In the genomic region with DNA sequence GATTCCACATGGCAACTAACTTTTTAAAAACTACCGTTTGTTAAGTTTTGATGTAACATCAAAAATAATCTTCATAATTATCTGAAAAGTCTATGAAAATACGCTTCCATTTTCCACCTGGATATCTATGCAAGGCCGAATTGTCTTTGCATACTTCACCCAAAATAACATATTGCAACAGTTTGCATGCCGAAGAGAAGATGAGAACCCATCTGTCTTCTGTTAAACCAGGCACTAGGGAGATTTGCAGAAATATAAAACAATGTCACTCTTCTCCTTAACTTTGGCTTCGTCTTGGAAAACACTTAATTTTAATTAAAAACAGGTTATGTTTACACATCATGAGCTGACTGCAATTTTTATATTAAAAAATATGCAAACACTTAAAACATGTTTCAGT, we compare ENCODE assay signal across 35 cellular contexts.
"Had no signal": no experiment of that assay in that cellular context is flagged by ENCODE, and none has a peak within 500 bp of the region (broad histone marks: within the 10 kb centered on the region; RNA-seq: fewer than 3 reads in every experiment).

No MANE protein-coding gene starts in this region.

- H3K9me3 Mint-ChIP-seq: activated CD4-positive, alpha-beta memory T cell treated with anti-CD3 and anti-CD28 coated beads, Interleukin-2, amount 10 ng/mL, durations not matched to agents 7 days and 5 days; activated naive CD4-positive, alpha-beta T cell treated with anti-CD3 and anti-CD28 coated beads, Interleukin-2, amount 50 U/mL, for 24 hours; activated naive CD8-positive, alpha-beta T cell treated with anti-CD3 and anti-CD28 coated beads, Interleukin-2, amount 10 ng/mL, durations not matched to agents 7 days and 5 days; activated T-cell treated with anti-CD3 and anti-CD28 coated beads, Interleukin-2, amount 50 U/mL, for 72 hours; activated T-helper 17 cell treated with anti-CD3 and anti-CD28 coated beads, Interleukin-2, amount 50 U/mL, for 72 hours; central memory CD8-positive, alpha-beta T cell had no signal

- H2AFZ ChIP-seq: PC-9 had no signal

- H3K9me3 ChIP-seq: ascending aorta, MG63 had no signal

- H3K4me1 Mint-ChIP-seq: activated naive CD4-positive, alpha-beta T cell treated with anti-CD3 and anti-CD28 coated beads, Interleukin-2, amount 50 U/mL, for 24 hours had no signal

- H3K27ac ChIP-seq: ascending aorta, cardiac muscle cell, PC-9, RWPE1, WERI-Rb-1 had no signal

- ATAC-seq: activated CD8-positive, alpha-beta memory T cell treated with anti-CD3 and anti-CD28 coated beads, Interleukin-2, amount 10 ng/mL, durations not matched to agents 7 days and 5 days; activated T-cell treated with anti-CD3 and anti-CD28 coated beads, Interleukin-2, amount 50 U/mL, for 72 hours; activated T-helper 17 cell treated with anti-CD3 and anti-CD28 coated beads, Interleukin-2, amount 50 U/mL, for 72 hours; Right ventricle myocardium inferior had no signal

- H3K36me3 ChIP-seq: ascending aorta, cardiac muscle cell, MG63, WERI-Rb-1 had no signal

- H3K4me2 ChIP-seq: PC-9 had no signal

- FAIRE-seq: RCC 7860 had no signal

- DNase-seq: activated CD4-positive, alpha-beta memory T cell treated with anti-CD3 and anti-CD28 coated beads, Interleukin-2, amount 10 ng/mL, durations not matched to agents 7 days and 5 days; activated CD4-positive, alpha-beta T cell treated with anti-CD3 and anti-CD28 coated beads for 1 hour; activated CD4-positive, alpha-beta T cell treated with anti-CD3 and anti-CD28 coated beads for 48 hours; activated CD4-positive, CD25-positive, alpha-beta regulatory T cell; activated CD8-positive, alpha-beta memory T cell treated with anti-CD3 and anti-CD28 coated beads for 24 hours; activated CD8-positive, alpha-beta memory T cell treated with anti-CD3 and anti-CD28 coated beads, Interleukin-2, amount 10 ng/mL, durations not matched to agents 7 days and 5 days; activated CD8-positive, alpha-beta memory T cell treated with anti-CD3 and anti-CD28 coated beads, Interleukin-2, amount 50 U/mL, for 48 hours; activated naive CD4-positive, alpha-beta T cell treated with Interleukin-2 at 50 U/mL for 16 hours; activated naive CD8-positive, alpha-beta T cell treated with anti-CD3 and anti-CD28 coated beads, Interleukin-2, amount 10 ng/mL, durations not matched to agents 7 days and 5 days; activated T-cell treated with anti-CD3 and anti-CD28 coated beads, Interleukin-2, amount 50 U/mL, for 72 hours; amygdala; Kasumi-1; KBM-7; NCI-H1048; NCI-H1417; NCI-H187 treated with DMSO at 0.1 percent for 48 hours; NCI-H2081; NCI-H2171 treated with DMSO at 0.1 percent for 48 hours; NCI-H2227 treated with DMSO at 0.1 percent for 48 hours; NCI-H524; NCI-H69; NCI-H82; PC-9; SIG-M5; T1000; WERI-Rb-1 had no signal

- H3K27me3 ChIP-seq: ascending aorta, cardiac muscle cell had no signal

- H3K4me3 ChIP-seq: ascending aorta, cardiac muscle cell, MG63, PC-9 had no signal

- H3K4me3 Mint-ChIP-seq: activated CD4-positive, alpha-beta memory T cell treated with anti-CD3 and anti-CD28 coated beads, Interleukin-2, amount 10 ng/mL, durations not matched to agents 7 days and 5 days; activated CD8-positive, alpha-beta memory T cell treated with anti-CD3 and anti-CD28 coated beads, Interleukin-2, amount 10 ng/mL, durations not matched to agents 7 days and 5 days; activated naive CD4-positive, alpha-beta T cell treated with anti-CD3 and anti-CD28 coated beads, Interleukin-2, amount 50 U/mL, for 24 hours; activated naive CD8-positive, alpha-beta T cell treated with anti-CD3 and anti-CD28 coated beads, Interleukin-2, amount 10 ng/mL, durations not matched to agents 7 days and 5 days; activated T-cell treated with anti-CD3 and anti-CD28 coated beads, Interleukin-2, amount 50 U/mL, for 72 hours; activated T-helper 17 cell treated with anti-CD3 and anti-CD28 coated beads, Interleukin-2, amount 50 U/mL, for 72 hours; central memory CD8-positive, alpha-beta T cell had no signal

- H3K36me3 Mint-ChIP-seq: activated CD8-positive, alpha-beta memory T cell treated with anti-CD3 and anti-CD28 coated beads, Interleukin-2, amount 10 ng/mL, durations not matched to agents 7 days and 5 days; activated naive CD4-positive, alpha-beta T cell treated with anti-CD3 and anti-CD28 coated beads, Interleukin-2, amount 50 U/mL, for 24 hours; activated naive CD8-positive, alpha-beta T cell treated with anti-CD3 and anti-CD28 coated beads, Interleukin-2, amount 10 ng/mL, durations not matched to agents 7 days and 5 days had no signal
